Comparison of ENCODE assay signal across 1 cellular context in the genomic region with DNA sequence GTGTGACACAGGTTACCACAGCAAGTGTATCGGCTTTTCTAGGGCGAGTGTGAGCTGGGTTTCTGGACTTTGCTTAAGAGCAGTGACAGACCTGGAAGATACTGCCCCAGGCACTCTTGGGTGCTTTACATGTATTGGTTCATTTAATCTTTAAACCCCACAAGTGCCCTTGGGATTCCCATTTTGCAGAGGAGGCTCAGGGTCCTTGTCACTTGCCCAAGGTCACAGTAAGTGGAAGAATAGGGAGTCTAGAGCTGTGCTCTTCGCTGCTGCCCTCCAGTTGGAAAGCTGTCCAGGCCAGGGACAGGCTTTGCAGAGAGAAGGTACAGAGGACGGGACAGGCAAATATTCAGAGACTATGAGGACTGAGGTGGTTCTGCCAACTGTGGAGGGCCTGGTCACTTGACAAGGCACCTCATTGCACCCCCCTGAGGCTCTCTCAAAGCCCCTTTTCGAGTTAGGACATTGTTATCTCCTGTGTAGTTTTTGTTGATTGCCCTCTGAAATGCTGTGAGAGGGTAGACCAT.
TF ChIP-seq lines count a peak whose summit lies in the region.

No MANE protein-coding gene starts in this region.

TF ChIP-seq in HCT116, 20 proteins besides CTCF, POLR2A, EP300 and RAD21 (continued from another document):
- TF ChIP-seq, protein P1, sequence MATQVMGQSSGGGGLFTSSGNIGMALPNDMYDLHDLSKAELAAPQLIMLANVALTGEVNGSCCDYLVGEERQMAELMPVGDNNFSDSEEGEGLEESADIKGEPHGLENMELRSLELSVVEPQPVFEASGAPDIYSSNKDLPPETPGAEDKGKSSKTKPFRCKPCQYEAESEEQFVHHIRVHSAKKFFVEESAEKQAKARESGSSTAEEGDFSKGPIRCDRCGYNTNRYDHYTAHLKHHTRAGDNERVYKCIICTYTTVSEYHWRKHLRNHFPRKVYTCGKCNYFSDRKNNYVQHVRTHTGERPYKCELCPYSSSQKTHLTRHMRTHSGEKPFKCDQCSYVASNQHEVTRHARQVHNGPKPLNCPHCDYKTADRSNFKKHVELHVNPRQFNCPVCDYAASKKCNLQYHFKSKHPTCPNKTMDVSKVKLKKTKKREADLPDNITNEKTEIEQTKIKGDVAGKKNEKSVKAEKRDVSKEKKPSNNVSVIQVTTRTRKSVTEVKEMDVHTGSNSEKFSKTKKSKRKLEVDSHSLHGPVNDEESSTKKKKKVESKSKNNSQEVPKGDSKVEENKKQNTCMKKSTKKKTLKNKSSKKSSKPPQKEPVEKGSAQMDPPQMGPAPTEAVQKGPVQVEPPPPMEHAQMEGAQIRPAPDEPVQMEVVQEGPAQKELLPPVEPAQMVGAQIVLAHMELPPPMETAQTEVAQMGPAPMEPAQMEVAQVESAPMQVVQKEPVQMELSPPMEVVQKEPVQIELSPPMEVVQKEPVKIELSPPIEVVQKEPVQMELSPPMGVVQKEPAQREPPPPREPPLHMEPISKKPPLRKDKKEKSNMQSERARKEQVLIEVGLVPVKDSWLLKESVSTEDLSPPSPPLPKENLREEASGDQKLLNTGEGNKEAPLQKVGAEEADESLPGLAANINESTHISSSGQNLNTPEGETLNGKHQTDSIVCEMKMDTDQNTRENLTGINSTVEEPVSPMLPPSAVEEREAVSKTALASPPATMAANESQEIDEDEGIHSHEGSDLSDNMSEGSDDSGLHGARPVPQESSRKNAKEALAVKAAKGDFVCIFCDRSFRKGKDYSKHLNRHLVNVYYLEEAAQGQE (IDR thresholded peaks at IDR 0.05; ENCODE audit: low read depth) = no peak
- TF ChIP-seq ZNF274 (IDR thresholded peaks at IDR 0.05; ENCODE audit: low read depth, low read length) = no peak
- TF ChIP-seq, protein P2, sequence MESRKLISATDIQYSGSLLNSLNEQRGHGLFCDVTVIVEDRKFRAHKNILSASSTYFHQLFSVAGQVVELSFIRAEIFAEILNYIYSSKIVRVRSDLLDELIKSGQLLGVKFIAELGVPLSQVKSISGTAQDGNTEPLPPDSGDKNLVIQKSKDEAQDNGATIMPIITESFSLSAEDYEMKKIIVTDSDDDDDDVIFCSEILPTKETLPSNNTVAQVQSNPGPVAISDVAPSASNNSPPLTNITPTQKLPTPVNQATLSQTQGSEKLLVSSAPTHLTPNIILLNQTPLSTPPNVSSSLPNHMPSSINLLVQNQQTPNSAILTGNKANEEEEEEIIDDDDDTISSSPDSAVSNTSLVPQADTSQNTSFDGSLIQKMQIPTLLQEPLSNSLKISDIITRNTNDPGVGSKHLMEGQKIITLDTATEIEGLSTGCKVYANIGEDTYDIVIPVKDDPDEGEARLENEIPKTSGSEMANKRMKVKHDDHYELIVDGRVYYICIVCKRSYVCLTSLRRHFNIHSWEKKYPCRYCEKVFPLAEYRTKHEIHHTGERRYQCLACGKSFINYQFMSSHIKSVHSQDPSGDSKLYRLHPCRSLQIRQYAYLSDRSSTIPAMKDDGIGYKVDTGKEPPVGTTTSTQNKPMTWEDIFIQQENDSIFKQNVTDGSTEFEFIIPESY (IDR thresholded peaks at IDR 0.05; ENCODE audit: extremely low read depth, insufficient replicate concordance, low read length) = no peak
- TF ChIP-seq YY1 (IDR thresholded peaks at IDR 0.05; ENCODE audit: extremely low read depth, insufficient replicate concordance, low read depth, low read length) = no peak
- no peak for TF ChIP-seq FOSL1 (IDR thresholded peaks at IDR 0.05; ENCODE audit: low read depth)
- TF ChIP-seq EGR1 (IDR thresholded peaks at IDR 0.05; ENCODE audit: low read depth) = no peak
- TF ChIP-seq ELF1 (IDR thresholded peaks at IDR 0.05; ENCODE audit: borderline replicate concordance, low read depth) = no peak
- TF ChIP-seq JUND (IDR thresholded peaks at IDR 0.05) = no peak
- TF ChIP-seq EZH2phosphoT487 (IDR thresholded peaks at IDR 0.05; ENCODE audit: borderline replicate concordance) = no peak
- TF ChIP-seq TCF7L2 (IDR thresholded peaks at IDR 0.05; ENCODE audit: borderline replicate concordance, extremely low read depth, insufficient read depth, insufficient read length) = no peak
- no peak for TF ChIP-seq CBX3 (IDR thresholded peaks at IDR 0.05; ENCODE audit: low read depth)
- TF ChIP-seq ZFX (IDR thresholded peaks at IDR 0.05) = no peak
